Comparison of ENCODE assay signal across 17 cellular contexts in the genomic region with DNA sequence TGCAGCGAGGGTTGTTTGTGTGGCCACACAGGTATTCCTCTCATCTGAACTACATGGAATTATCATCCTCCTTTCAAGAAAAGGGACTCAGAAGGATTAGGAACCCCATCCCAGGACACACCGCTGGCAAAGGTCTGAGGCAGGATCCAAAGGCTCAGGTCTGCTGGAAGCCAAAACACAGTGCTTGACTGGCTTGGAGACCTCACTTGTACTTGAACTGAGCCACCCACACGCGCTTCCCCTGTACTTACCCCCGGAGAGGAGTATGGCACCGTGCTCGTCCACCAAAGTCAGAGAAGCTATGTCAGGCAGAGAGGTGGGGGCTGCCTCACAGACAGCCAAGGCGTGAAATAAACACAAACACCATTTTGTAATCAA. TPM values are rescaled to one million over a fixed set of nuclear protein-coding genes. Genes with fewer than 3 reads are reported as not detected.
DNase-seq lines count a peak whose midpoint lies in the region; ATAC-seq, FAIRE-seq and TF ChIP-seq lines count a peak whose summit lies in the region.
"Had no signal": no experiment of that assay in that cellular context is flagged by ENCODE, and none has a peak within 500 bp of the region (broad histone marks: within the 10 kb centered on the region; RNA-seq: fewer than 3 reads in every experiment).

No MANE protein-coding gene starts in this region.

- no peak overlapping the region for H3K4me2 ChIP-seq in endothelial cell of umbilical vein (ENCODE audit: insufficient read depth, low read length)

- H3K36me3 ChIP-seq in left ventricle myocardium inferior = peaks cover 54% of the 10 kb centered on the region
- H3K36me3 ChIP-seq in endothelial cell of umbilical vein (ENCODE audit: control insufficient read depth in 2 of 2, extremely low read depth in 1 of 2, insufficient read depth in 2 of 2, low read length in 2 of 2) = peaks cover 4 to 12% of the 10 kb centered on the region in 2 experiments
- H3K36me3 ChIP-seq in rectal smooth muscle tissue (ENCODE audit: control insufficient read depth, insufficient read depth, low read length) = peaks cover 20% of the 10 kb centered on the region
- peaks cover 0 to 38% (median 15%) of the 10 kb centered on the region in 4 donors for H3K36me3 ChIP-seq in upper lobe of left lung
- H3K36me3 ChIP-seq: ovary had no signal

- H3K4me1 ChIP-seq in left ventricle myocardium inferior (peaks cover 83% of the 10 kb centered on the region), endothelial cell of umbilical vein (ENCODE audit: control insufficient read depth, extremely low read depth, insufficient read depth, low read length) (peaks cover 53% of the 10 kb centered on the region), rectal smooth muscle tissue (ENCODE audit: control insufficient read depth, insufficient read depth, low read length) (peaks cover 9% of the 10 kb centered on the region), upper lobe of left lung (peaks cover 59 to 69% (median 67%) of the 10 kb centered on the region in 4 donors)

- no peak for FAIRE-seq in endothelial cell of umbilical vein (lab: Jason Lieb, UNC)

- CTCF ChIA-PET in endothelial cell of umbilical vein (lab: Charles Lee) (interaction anchor here (3.5 to 3.6 kb wide), 2 partner anchors 26 to 159 kb away, joined by 13 to 26 read pairs; no protein-coding TSS in a partner anchor), GM10248 (lab: Yijun Ruan, JAX) (interaction anchor here (1.4 to 2.6 kb wide), 2 partner anchors 9 to 20 kb away, joined by 3 to 15 read pairs; no protein-coding TSS in a partner anchor)

- no TSS peak for BruUV-seq in endothelial cell of umbilical vein (replicated peaks; lab: Mats Ljungman, UMichigan)

- H4K20me1 ChIP-seq in endothelial cell of umbilical vein (replicated peaks; ENCODE audit: control insufficient read depth, extremely low read depth, insufficient read depth, low read length) = no peaks in the 10 kb centered on the region

- H3K79me2 ChIP-seq in endothelial cell of umbilical vein (ENCODE audit: control insufficient read depth, insufficient read depth, low read length) = no peaks in the 10 kb centered on the region

- intact Hi-C loops in left ventricle myocardium inferior (cut with micrococcal nuclease) = no loop called here
- intact Hi-C loops in left ventricle myocardium superior (cut with micrococcal nuclease) = no loop called here
- intact Hi-C loops in endothelial cell of umbilical vein (cut with micrococcal nuclease) = loop anchor here (1.0 to 5.0 kb wide), 5 partner anchors 20 to 208 kb away; no protein-coding TSS in a partner anchor

- no peak for TF ChIP-seq EP300 in upper lobe of left lung (IDR thresholded peaks at IDR 0.05)

- H3K27me3 ChIP-seq in left ventricle myocardium inferior (ENCODE audit: low read depth) (no peaks in the 10 kb centered on the region), endothelial cell of umbilical vein (ENCODE audit: control insufficient read depth in 2 of 2, insufficient read depth in 2 of 2, low read length in 2 of 2) (no peaks in the 10 kb centered on the region), rectal smooth muscle tissue (ENCODE audit: control insufficient read depth, insufficient read depth, low read length) (no peaks in the 10 kb centered on the region), upper lobe of left lung (no peaks in the 10 kb centered on the region)
- H3K27me3 ChIP-seq: ovary, vagina had no signal

- 86 to 90% methylated on average over 5 to 8 of the region's 8 CpGs for WGBS in upper lobe of left lung, 2 donors

- DNase-seq in left ventricle myocardium inferior = no peak
- no peak for DNase-seq in left ventricle myocardium superior
- DNase-seq in endothelial cell of umbilical vein (ENCODE audit: low read depth, low spot score) = no peak
- DNase-seq in upper lobe of left lung = no peak
- DNase-seq in SK-N-DZ (ENCODE audit: low spot score) = no peak
- DNase-seq in T-helper 1 cell = no peak
- DNase-seq in GM10248 (ENCODE audit: extremely low spot score) = no peak
- DNase-seq: activated CD4-positive, CD25-positive, alpha-beta regulatory T cell; activated CD8-positive, alpha-beta memory T cell treated with anti-CD3 and anti-CD28 coated beads for 24 hours; activated naive CD8-positive, alpha-beta T cell treated with anti-CD3 and anti-CD28 coated beads, Interleukin-2, amount 50 U/mL, for 24 hours; central memory CD4-positive, alpha-beta T cell; NCI-H1694 treated with DMSO at 0.1 percent for 48 hours; NCI-H345 had no signal

- no peak for TF ChIP-seq POLR2A in endothelial cell of umbilical vein (IDR thresholded peaks at IDR 0.05; ENCODE audit: low read depth, low read length)
- TF ChIP-seq POLR2A in upper lobe of left lung (IDR thresholded peaks at IDR 0.05) = no peak

- H3K9ac ChIP-seq in endothelial cell of umbilical vein (replicated peaks; ENCODE audit: extremely low read depth, insufficient read depth, low read length) (no peak overlapping the region), rectal smooth muscle tissue (ENCODE audit: low read length) (no peak overlapping the region)

- dilution Hi-C loops in endothelial cell of umbilical vein (cut with MboI; ENCODE audit: extremely low pct_ligation_motif_present, low sequenced_read_pairs) = no loop called here

- TF ChIP-seq CTCF in left ventricle myocardium inferior (IDR thresholded peaks at IDR 0.05; ENCODE audit: borderline replicate concordance) (no peak), endothelial cell of umbilical vein (IDR thresholded peaks at IDR 0.05; ENCODE audit: extremely low read depth in 1 of 2, insufficient read depth in 1 of 2, low read depth in 1 of 2, low read length in 2 of 2) (no peak), upper lobe of left lung (IDR thresholded peaks at IDR 0.05) (no peak), GM10248 (IDR thresholded peaks at IDR 0.05; ENCODE audit: control extremely low read depth, extremely low read depth, low read depth, missing control alignments) (no peak)

- H3K4me3 ChIP-seq in left ventricle myocardium inferior (no peak overlapping the region), endothelial cell of umbilical vein (replicated peaks in 1 of 3; ENCODE audit: insufficient read depth in 1 of 3, low read depth in 1 of 3, low read length in 3 of 3) (no peak overlapping the region), rectal smooth muscle tissue (ENCODE audit: low read length) (no peak overlapping the region), upper lobe of left lung (no peak overlapping the region)
- H3K4me3 ChIP-seq: ovary, vagina had no signal

- no peaks in the 10 kb centered on the region for H3K9me1 ChIP-seq in endothelial cell of umbilical vein (replicated peaks; ENCODE audit: control insufficient read depth, extremely low read depth, insufficient read depth, low read length)

- POLR2A ChIA-PET in endothelial cell of umbilical vein (lab: Charles Lee) = no interaction called here
- POLR2A ChIA-PET in GM10248 (lab: Yijun Ruan, JAX) = no interaction called here

- H2AFZ ChIP-seq in endothelial cell of umbilical vein (ENCODE audit: low read depth, low read length) = no peak overlapping the region

- H3K9me3 ChIP-seq in left ventricle myocardium inferior (replicated peaks) (no peaks in the 10 kb centered on the region), endothelial cell of umbilical vein (replicated peaks; ENCODE audit: control insufficient read depth, insufficient read depth, low read length) (no peaks in the 10 kb centered on the region), upper lobe of left lung (no peaks in the 10 kb centered on the region)
- H3K9me3 ChIP-seq: ovary, vagina had no signal

- ATAC-seq in left ventricle myocardium superior = no peak
- ATAC-seq in upper lobe of left lung (ENCODE audit: low FRiP score in 2 of 2) = no peak
- ATAC-seq: activated naive CD8-positive, alpha-beta T cell treated with anti-CD3 and anti-CD28 coated beads, Interleukin-2, amount 50 U/mL, for 24 hours had no signal

- H3K27ac ChIP-seq in left ventricle myocardium inferior (replicated peaks) = peak overlapping the region; percentile 73
- H3K27ac ChIP-seq in endothelial cell of umbilical vein (ENCODE audit: insufficient read depth, low read depth, low read length) = peak overlapping the region; percentile 76
- peak overlapping the region; percentile 16 for H3K27ac ChIP-seq in rectal smooth muscle tissue (ENCODE audit: low read depth, low read length)
- H3K27ac ChIP-seq in upper lobe of left lung = peak overlapping the region; percentile 70 to 87 (median 80)
- H3K27ac ChIP-seq: vagina had no signal

TF ChIP-seq in endothelial cell of umbilical vein, 7 proteins besides CTCF, POLR2A, EP300 and RAD21 (continues in another document):
- TF ChIP-seq MYC (IDR thresholded peaks at IDR 0.05; ENCODE audit: low read depth, low read length) (no peak), FOS (IDR thresholded peaks at IDR 0.05; ENCODE audit: borderline replicate concordance, insufficient read depth, low read length) (no peak)

RNA-seq across cellular contexts. Expression of gene SELPLG, which starts 11.0 kb away (rescaled TPM):
- total RNA-seq in left ventricle myocardium inferior = 3.4 TPM
- total RNA-seq in left ventricle myocardium superior = 4.1 TPM
- total RNA-seq in endothelial cell of umbilical vein = 0.62 and 1.2 TPM in 2 replicates
- polyA plus RNA-seq in endothelial cell of umbilical vein = 1.0 and 1.8 TPM in 2 replicates
- polyA plus RNA-seq in endothelial cell of umbilical vein (2011; cell fraction: cytosol; rRNA removed) = 0.52 and 0.71 TPM in 2 replicates
- 1.0 and 1.6 TPM in 2 replicates for polyA plus RNA-seq in endothelial cell of umbilical vein (2011; cell fraction: nucleus; rRNA removed)
- 0.29 and 0.68 TPM in 2 replicates for polyA plus RNA-seq in endothelial cell of umbilical vein (2012)
- 0.34 and 0.62 TPM in 2 replicates for polyA minus RNA-seq in endothelial cell of umbilical vein
- 1.1 TPM for polyA minus RNA-seq in endothelial cell of umbilical vein (2011; cell fraction: cytosol; rRNA and poly(A)+ RNA removed)
- polyA minus RNA-seq in endothelial cell of umbilical vein (2011; cell fraction: nucleus; rRNA and poly(A)+ RNA removed) = 0.53 and 0.91 TPM in 2 replicates
- total RNA-seq in upper lobe of left lung = 10 to 100 TPM; 25.2 to 71.4 (median 42.5) TPM
- not detected in 2 replicates for polyA plus RNA-seq in SK-N-DZ (2014; cell fraction: cytosol; rRNA removed)
- not detected in 2 replicates for polyA plus RNA-seq in SK-N-DZ (2014; cell fraction: nucleus; rRNA removed)

RNA-seq across cellular contexts. Expression of gene TMEM119, which starts 46.8 kb away (rescaled TPM):
- 1.3 TPM for total RNA-seq in left ventricle myocardium inferior
- total RNA-seq in left ventricle myocardium superior = 1.4 TPM
- total RNA-seq in endothelial cell of umbilical vein = not detected in 2 replicates
- polyA plus RNA-seq in endothelial cell of umbilical vein = not detected in 2 replicates
- not detected in 2 replicates for polyA plus RNA-seq in endothelial cell of umbilical vein (2011; cell fraction: cytosol; rRNA removed)
- polyA plus RNA-seq in endothelial cell of umbilical vein (2011; cell fraction: nucleus; rRNA removed) = not detected in 2 replicates
- polyA plus RNA-seq in endothelial cell of umbilical vein (2012) = not detected in 2 replicates
- polyA minus RNA-seq in endothelial cell of umbilical vein = not detected in 2 replicates
- not detected for polyA minus RNA-seq in endothelial cell of umbilical vein (2011; cell fraction: cytosol; rRNA and poly(A)+ RNA removed)
- not detected in 2 replicates for polyA minus RNA-seq in endothelial cell of umbilical vein (2011; cell fraction: nucleus; rRNA and poly(A)+ RNA removed)
- total RNA-seq in upper lobe of left lung = 10 to 100 TPM in 5 of 6 donors, 1 to 10 TPM in 1; 1.5 to 50.7 (median 20.5) TPM
- polyA plus RNA-seq in SK-N-DZ (2014; cell fraction: cytosol; rRNA removed) = 55.3 and 62.2 TPM in 2 replicates
- 20.9 and 21.2 TPM in 2 replicates for polyA plus RNA-seq in SK-N-DZ (2014; cell fraction: nucleus; rRNA removed)
- total RNA-seq: A673 had no signal

Comparison
In these comparisons a context has a peak if more than half of its experiments do, and no peak if none do; other contexts are left out.
1. H3K27ac ChIP-seq: peak in every context shown above with its lines; median percentile 80 in upper lobe of left lung; 76 in endothelial cell of umbilical vein; 73 in left ventricle myocardium inferior; 16 in rectal smooth muscle tissue.